In the genomic region with DNA sequence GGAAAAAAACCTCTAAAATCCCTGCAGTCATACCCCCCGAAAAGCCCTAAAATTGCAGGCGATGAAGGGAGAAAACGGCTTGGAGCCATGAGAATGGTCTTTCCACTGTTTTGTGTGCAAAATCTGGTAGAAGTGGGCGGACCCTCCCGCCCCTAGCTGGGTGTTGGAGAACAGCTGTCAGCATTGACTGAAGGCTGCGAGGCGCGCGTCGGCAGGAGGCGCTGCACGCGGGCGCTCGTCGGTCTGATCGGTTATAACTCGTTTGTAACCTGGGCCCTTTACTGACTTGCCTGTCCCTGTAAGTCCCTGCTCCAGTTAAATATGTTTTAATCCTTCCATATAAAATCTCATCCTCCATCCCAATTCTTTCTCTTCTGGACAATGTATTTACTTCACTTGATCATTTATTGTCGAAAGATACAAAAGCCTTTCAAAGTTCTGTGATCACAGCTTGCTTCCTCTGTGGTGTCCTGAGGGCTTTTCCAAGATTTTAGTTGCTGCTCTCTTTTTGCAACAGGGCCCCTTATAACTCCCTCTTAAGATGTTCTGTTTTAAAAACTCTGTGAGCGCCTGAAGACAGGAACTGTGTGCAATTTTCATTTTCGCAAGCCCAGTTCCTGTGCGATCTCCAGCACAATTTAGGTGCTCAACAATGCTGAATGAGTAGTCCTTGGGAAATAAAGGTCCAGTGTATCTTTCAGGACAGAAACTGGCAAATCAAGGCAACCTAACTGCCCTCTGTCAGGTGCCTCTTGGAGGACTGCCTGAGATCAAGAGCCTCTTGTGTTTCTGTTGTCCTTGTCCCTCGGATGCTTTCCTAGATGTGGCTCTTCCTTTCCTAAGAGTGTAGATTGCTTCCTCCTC, we compare ENCODE assay signal across 8 cellular contexts. TPM values are rescaled to one million over a fixed set of nuclear protein-coding genes. Genes with fewer than 3 reads are reported as not detected.
DNase-seq lines count a peak whose midpoint lies in the region; ATAC-seq and TF ChIP-seq lines count a peak whose summit lies in the region.

No MANE protein-coding gene starts in this region.

- peak overlapping the region; percentile 54 for H3K27ac ChIP-seq in CD8-positive, alpha-beta T cell (ENCODE audit: low read depth, low read length)

- H3K27me3 Mint-ChIP-seq in CD8-positive, alpha-beta T cell (ENCODE audit: low read depth): no peaks in the 10 kb centered on the region
- no peaks in the 10 kb centered on the region for H3K27me3 Mint-ChIP-seq in activated T-helper 17 cell treated with anti-CD3 and anti-CD28 coated beads, Interleukin-2, amount 50 U/mL, for 72 hours
- H3K27me3 Mint-ChIP-seq in nephron progenitor cell (ENCODE audit: low read depth, poor library complexity): peaks cover 3% of the 10 kb centered on the region
- H3K27me3 Mint-ChIP-seq in stimulated activated naive CD8-positive, alpha-beta T cell treated with anti-CD3 and anti-CD28 coated beads, Interleukin-15, Interleukin-2, amounts not matched to agents 100 ng/mL and 50 ng/mL, for 24 hours: no peaks in the 10 kb centered on the region

- peak; percentile 66 to 86 (median 79) for DNase-seq in CD8-positive, alpha-beta T cell
- peak; percentile 80 for DNase-seq in RKO (ENCODE audit: low spot score)
- DNase-seq in fibroblast of the conjunctiva (ENCODE audit: low read depth): peak; percentile 74
- peak; percentile 77 for DNase-seq in nephron progenitor cell

- intact Hi-C loops in CD8-positive, alpha-beta T cell (cut with DNase I, micrococcal nuclease): loop anchor here (1.0 to 10.0 kb wide), 11 partner anchors 22 to 834 kb away; a partner anchor contains a TSS

- H3K4me1 Mint-ChIP-seq in CD8-positive, alpha-beta T cell (ENCODE audit: low read depth): peaks cover 40% of the 10 kb centered on the region
- peaks cover 10% of the 10 kb centered on the region for H3K4me1 Mint-ChIP-seq in activated T-helper 17 cell treated with anti-CD3 and anti-CD28 coated beads, Interleukin-2, amount 50 U/mL, for 72 hours
- H3K4me1 Mint-ChIP-seq in nephron progenitor cell: peaks cover 60% of the 10 kb centered on the region
- H3K4me1 Mint-ChIP-seq in stimulated activated naive CD8-positive, alpha-beta T cell treated with anti-CD3 and anti-CD28 coated beads, Interleukin-15, Interleukin-2, amounts not matched to agents 100 ng/mL and 50 ng/mL, for 24 hours (ENCODE audit: low read depth): peaks cover 53% of the 10 kb centered on the region

- peak overlapping the region; percentile 85 for H3K4me3 ChIP-seq in CD8-positive, alpha-beta T cell (ENCODE audit: low read depth, low read length)

- POLR2A ChIA-PET in CD8-positive, alpha-beta T cell (lab: Charles Lee): interaction anchor here (0.7 to 6.1 kb wide), 9 partner anchors 9 to 147 kb away, joined by 3 to 78 read pairs (median 6); a partner anchor contains a TSS

- H3K9me3 ChIP-seq in CD8-positive, alpha-beta T cell (ENCODE audit: low read length): no peaks in the 10 kb centered on the region

- no peaks in the 10 kb centered on the region for H3K36me3 ChIP-seq in CD8-positive, alpha-beta T cell (ENCODE audit: insufficient read depth, low read length)

- peak overlapping the region; percentile 95 for H3K4me3 Mint-ChIP-seq in CD8-positive, alpha-beta T cell
- peak overlapping the region; percentile 84 for H3K4me3 Mint-ChIP-seq in activated T-helper 17 cell treated with anti-CD3 and anti-CD28 coated beads, Interleukin-2, amount 50 U/mL, for 72 hours
- peak overlapping the region; percentile 98 for H3K4me3 Mint-ChIP-seq in nephron progenitor cell
- peak overlapping the region; percentile 96 for H3K4me3 Mint-ChIP-seq in stimulated activated naive CD8-positive, alpha-beta T cell treated with anti-CD3 and anti-CD28 coated beads, Interleukin-15, Interleukin-2, amounts not matched to agents 100 ng/mL and 50 ng/mL, for 24 hours

- no peaks in the 10 kb centered on the region for H3K27me3 ChIP-seq in CD8-positive, alpha-beta T cell (ENCODE audit: insufficient read depth, low read length)

- peak; percentile 70 for ATAC-seq in CD8-positive, alpha-beta T cell
- ATAC-seq in GM21528 (IDR thresholded peaks at IDR 0.05; ENCODE audit: low FRiP score, unreplicated experiment): peak; percentile 40
- peak; percentile 73 for ATAC-seq in activated T-helper 17 cell treated with anti-CD3 and anti-CD28 coated beads, Interleukin-2, amount 50 U/mL, for 72 hours (replicated peaks)

- TF ChIP-seq CTCF in CD8-positive, alpha-beta T cell (IDR thresholded peaks at IDR 0.05): peak; percentile 91
- TF ChIP-seq CTCF in LNCAP (IDR thresholded peaks at IDR 0.05) (peak; percentile 73), nephron progenitor cell (IDR thresholded peaks at IDR 0.05) (peak; percentile 66)

- H3K4me1 ChIP-seq in CD8-positive, alpha-beta T cell (ENCODE audit: insufficient read depth, low read length): peaks cover 23% of the 10 kb centered on the region

- CTCF ChIA-PET in CD8-positive, alpha-beta T cell (lab: Charles Lee): interaction anchor here (0.6 to 8.6 kb wide), 34 partner anchors 9 to 168 kb away, joined by 3 to 82 read pairs (median 5); a partner anchor contains a TSS

- H3K36me3 Mint-ChIP-seq in CD8-positive, alpha-beta T cell: peaks cover 4% of the 10 kb centered on the region
- H3K36me3 Mint-ChIP-seq in activated T-helper 17 cell treated with anti-CD3 and anti-CD28 coated beads, Interleukin-2, amount 50 U/mL, for 72 hours (ENCODE audit: low read depth): peaks cover 43% of the 10 kb centered on the region
- no peaks in the 10 kb centered on the region for H3K36me3 Mint-ChIP-seq in nephron progenitor cell (ENCODE audit: low read depth)
- H3K36me3 Mint-ChIP-seq in stimulated activated naive CD8-positive, alpha-beta T cell treated with anti-CD3 and anti-CD28 coated beads, Interleukin-15, Interleukin-2, amounts not matched to agents 100 ng/mL and 50 ng/mL, for 24 hours (ENCODE audit: low read depth): peaks cover 16% of the 10 kb centered on the region

- H3K9me3 Mint-ChIP-seq in CD8-positive, alpha-beta T cell: no peaks in the 10 kb centered on the region
- no peaks in the 10 kb centered on the region for H3K9me3 Mint-ChIP-seq in activated T-helper 17 cell treated with anti-CD3 and anti-CD28 coated beads, Interleukin-2, amount 50 U/mL, for 72 hours
- H3K9me3 Mint-ChIP-seq in nephron progenitor cell: peaks cover 1% of the 10 kb centered on the region
- H3K9me3 Mint-ChIP-seq in stimulated activated naive CD8-positive, alpha-beta T cell treated with anti-CD3 and anti-CD28 coated beads, Interleukin-15, Interleukin-2, amounts not matched to agents 100 ng/mL and 50 ng/mL, for 24 hours: no peaks in the 10 kb centered on the region

- H3K27ac Mint-ChIP-seq in CD8-positive, alpha-beta T cell: peak overlapping the region; percentile 91
- H3K27ac Mint-ChIP-seq in activated T-helper 17 cell treated with anti-CD3 and anti-CD28 coated beads, Interleukin-2, amount 50 U/mL, for 72 hours: peak overlapping the region; percentile 94
- H3K27ac Mint-ChIP-seq in nephron progenitor cell: peak overlapping the region; percentile 98
- H3K27ac Mint-ChIP-seq in stimulated activated naive CD8-positive, alpha-beta T cell treated with anti-CD3 and anti-CD28 coated beads, Interleukin-15, Interleukin-2, amounts not matched to agents 100 ng/mL and 50 ng/mL, for 24 hours: peak overlapping the region; percentile 92

RNA-seq across cellular contexts. Expression of a gene that starts 0.9 kb away (rescaled TPM):
- 10 to 100 TPM; 35.0 to 37.6 TPM for total RNA-seq in CD8-positive, alpha-beta T cell
- 100 to 1,000 TPM in 1 of 2 donors, 10 to 100 TPM in 1; 84.9 to 122 TPM for total RNA-seq in activated T-helper 17 cell treated with anti-CD3 and anti-CD28 coated beads, Interleukin-2, amount 50 U/mL, for 72 hours

Comparison
In these comparisons a context has a peak if more than half of its experiments do, and no peak if none do; other contexts are left out.
1. Peak in every context shown above with its lines: DNase-seq, ATAC-seq, H3K4me3 ChIP-seq and H3K27ac ChIP-seq.